ENCODE assay signal across 8 cellular contexts in the genomic region with DNA sequence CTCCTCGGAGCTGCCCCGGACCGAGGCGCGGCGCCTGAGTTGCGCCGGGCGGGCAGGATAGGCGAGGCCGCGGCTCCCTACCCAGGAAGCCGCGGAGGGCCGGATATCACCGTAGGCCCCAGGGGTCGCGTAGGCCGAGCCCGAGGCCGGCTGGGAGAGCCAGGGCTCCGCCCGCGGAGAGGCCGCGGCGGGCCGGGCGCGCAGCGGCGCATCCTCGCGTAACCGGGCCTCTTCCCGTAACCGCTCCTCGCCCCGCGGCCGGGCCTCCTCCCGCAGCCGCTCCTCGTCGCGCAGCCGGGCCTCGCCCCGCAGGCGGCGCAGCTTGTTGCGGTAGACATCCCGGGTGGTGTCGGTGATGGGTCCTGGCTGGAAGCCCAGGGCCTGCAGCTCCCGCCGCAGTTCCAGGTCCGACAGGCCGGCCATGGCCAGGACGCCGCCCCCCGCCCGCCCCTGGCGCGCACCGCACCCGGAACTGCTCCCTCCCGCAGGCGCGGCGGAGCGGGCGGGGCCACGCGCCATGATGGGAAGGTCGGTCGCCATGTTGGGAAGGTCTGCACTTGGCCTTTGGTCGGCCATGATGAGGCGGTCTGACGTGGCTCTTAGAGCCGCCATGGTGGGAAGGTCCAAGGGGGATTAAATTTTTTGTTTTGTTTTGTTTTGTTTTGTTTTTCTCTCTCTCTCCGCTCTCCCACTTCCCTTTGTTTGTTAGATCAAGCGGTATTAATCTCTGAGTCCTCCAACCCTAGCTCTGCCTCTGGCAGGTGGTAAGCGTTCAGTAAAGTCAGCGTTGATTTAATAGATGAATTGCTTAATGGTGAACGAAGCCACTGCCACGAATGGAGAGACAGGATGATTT. TPM values are rescaled to one million over a fixed set of nuclear protein-coding genes. Genes with fewer than 3 reads are reported as not detected.
A peak's percentile ranks its signal among the peaks of the same experiment; 100 is the strongest.
DNase-seq lines count a peak whose midpoint lies in the region; ATAC-seq and TF ChIP-seq lines count a peak whose summit lies in the region.

A gene (minus strand): TSS at position 437 of the 856 bp plus-strand sequence. CDS start 14 bp downstream, at position 423.

- TF ChIP-seq CTCF in LNCaP clone FGC (IDR thresholded peaks at IDR 0.05; ENCODE audit: control insufficient read depth, extremely low read depth, insufficient read depth) (no peak), RWPE2 (IDR thresholded peaks at IDR 0.05; ENCODE audit: poor library complexity, severe bottlenecking) (no peak)

- H3K9me3 ChIP-seq in RWPE2 (ENCODE audit: severe bottlenecking), result no peaks in the 10 kb centered on the region

- no peaks in the 10 kb centered on the region for H3K9me3 Mint-ChIP-seq in activated T-helper 2 cell treated with anti-CD3 and anti-CD28 coated beads, Interferon-gamma antibody, Interleukin-2, Interleukin-4, amounts not matched to agents 10 μg/mL and 5 μg/mL and 100 μg/mL, durations not matched to agents 14 hours and 24 hours and 36 hours
- no peaks in the 10 kb centered on the region for H3K9me3 Mint-ChIP-seq in natural killer cell treated with Interleukin-12 subunit alpha and Interleukin-12 subunit beta and Interleukin-15 and Interleukin-18, amount 100 ng/mL, for 72 hours

- H3K4me1 Mint-ChIP-seq in activated T-helper 2 cell treated with anti-CD3 and anti-CD28 coated beads, Interferon-gamma antibody, Interleukin-2, Interleukin-4, amounts not matched to agents 10 μg/mL and 5 μg/mL and 100 μg/mL, durations not matched to agents 14 hours and 24 hours and 36 hours (ENCODE audit: low read depth), result peaks cover 34% of the 10 kb centered on the region
- H3K4me1 Mint-ChIP-seq in natural killer cell treated with Interleukin-12 subunit alpha and Interleukin-12 subunit beta and Interleukin-15 and Interleukin-18, amount 100 ng/mL, for 72 hours (ENCODE audit: low read depth in 2 of 2), result peaks cover 42% of the 10 kb centered on the region in 2 donors

- peaks cover 36% of the 10 kb centered on the region for H3K36me3 Mint-ChIP-seq in activated T-helper 2 cell treated with anti-CD3 and anti-CD28 coated beads, Interferon-gamma antibody, Interleukin-2, Interleukin-4, amounts not matched to agents 10 μg/mL and 5 μg/mL and 100 μg/mL, durations not matched to agents 14 hours and 24 hours and 36 hours (ENCODE audit: low read depth)
- H3K36me3 Mint-ChIP-seq in natural killer cell treated with Interleukin-12 subunit alpha and Interleukin-12 subunit beta and Interleukin-15 and Interleukin-18, amount 100 ng/mL, for 72 hours, result peaks cover 7% of the 10 kb centered on the region

- peak within 1 kb of the TSS; percentile 96 for H3K27ac Mint-ChIP-seq in activated T-helper 2 cell treated with anti-CD3 and anti-CD28 coated beads, Interferon-gamma antibody, Interleukin-2, Interleukin-4, amounts not matched to agents 10 μg/mL and 5 μg/mL and 100 μg/mL, durations not matched to agents 14 hours and 24 hours and 36 hours
- H3K27ac Mint-ChIP-seq in natural killer cell treated with Interleukin-12 subunit alpha and Interleukin-12 subunit beta and Interleukin-15 and Interleukin-18, amount 100 ng/mL, for 72 hours, result peak within 1 kb of the TSS; percentile 94 to 96

- H3K36me3 ChIP-seq in RWPE2 (ENCODE audit: low read depth), result peaks cover 24% of the 10 kb centered on the region

- DNase-seq in Daoy (ENCODE audit: low read depth), result peak; percentile 99
- DNase-seq in GOT3 (lab: John Stamatoyannopoulos, UW), result peak; percentile 85
- peak; percentile 77 for DNase-seq in LNCaP clone FGC (ENCODE audit: low read depth)
- no peak for DNase-seq in RWPE2 (ENCODE audit: low spot score)
- peak; percentile 91 for DNase-seq in activated T-helper 2 cell treated with anti-CD3 and anti-CD28 coated beads, Interferon-gamma antibody, Interleukin-2, Interleukin-4, amounts not matched to agents 10 μg/mL and 5 μg/mL and 100 μg/mL, durations not matched to agents 14 hours and 24 hours and 36 hours (ENCODE audit: low spot score)
- DNase-seq in fibroblast of peridontal ligament (ENCODE audit: extremely low read depth), result peak; percentile 93
- peak; percentile 94 for DNase-seq in natural killer cell treated with Interleukin-12 subunit alpha and Interleukin-12 subunit beta and Interleukin-15 and Interleukin-18, amount 100 ng/mL, for 72 hours (ENCODE audit: low spot score)
- DNase-seq in stimulated activated naive CD4-positive, alpha-beta T cell treated with Interleukin-2 at 50 U/mL for 16 hours (lab: John Stamatoyannopoulos, UW), result peak; percentile 88

- peaks cover 14% of the 10 kb centered on the region for H3K4me1 ChIP-seq in RWPE2 (ENCODE audit: insufficient read depth, poor library complexity, severe bottlenecking)

- ATAC-seq in RWPE2 (ENCODE audit: low read depth), result peak; percentile 88
- peak; percentile 93 to 96 for ATAC-seq in natural killer cell treated with Interleukin-12 subunit alpha and Interleukin-12 subunit beta and Interleukin-15 and Interleukin-18, amount 100 ng/mL, for 72 hours

- H3K27me3 Mint-ChIP-seq in activated T-helper 2 cell treated with anti-CD3 and anti-CD28 coated beads, Interferon-gamma antibody, Interleukin-2, Interleukin-4, amounts not matched to agents 10 μg/mL and 5 μg/mL and 100 μg/mL, durations not matched to agents 14 hours and 24 hours and 36 hours (ENCODE audit: low read depth), result peaks cover 7% of the 10 kb centered on the region
- peaks cover 0 to 5% of the 10 kb centered on the region in 2 donors for H3K27me3 Mint-ChIP-seq in natural killer cell treated with Interleukin-12 subunit alpha and Interleukin-12 subunit beta and Interleukin-15 and Interleukin-18, amount 100 ng/mL, for 72 hours

- no peaks in the 10 kb centered on the region for H3K27me3 ChIP-seq in RWPE2 (ENCODE audit: insufficient read depth, poor library complexity, severe bottlenecking)

- H3K27ac ChIP-seq in RWPE2 (ENCODE audit: poor library complexity, severe bottlenecking), result peak within 1 kb of the TSS; percentile 83

- intact Hi-C loops in activated T-helper 2 cell treated with anti-CD3 and anti-CD28 coated beads, Interferon-gamma antibody, Interleukin-2, Interleukin-4, amounts not matched to agents 10 μg/mL and 5 μg/mL and 100 μg/mL, durations not matched to agents 14 hours and 24 hours and 36 hours (cut with micrococcal nuclease), result loop anchor here (2.0 to 5.0 kb wide), 2 partner anchors 78 to 113 kb away; a partner anchor contains a TSS

- H3K4me3 ChIP-seq in LNCaP clone FGC (ENCODE audit: low read depth, low read length) (peak within 1 kb of the TSS; percentile 67), RWPE2 (ENCODE audit: severe bottlenecking) (peak within 1 kb of the TSS; percentile 89)

- peak within 1 kb of the TSS; percentile 92 for H3K4me3 Mint-ChIP-seq in activated T-helper 2 cell treated with anti-CD3 and anti-CD28 coated beads, Interferon-gamma antibody, Interleukin-2, Interleukin-4, amounts not matched to agents 10 μg/mL and 5 μg/mL and 100 μg/mL, durations not matched to agents 14 hours and 24 hours and 36 hours (ENCODE audit: low read depth)
- peak within 1 kb of the TSS; percentile 97 for H3K4me3 Mint-ChIP-seq in natural killer cell treated with Interleukin-12 subunit alpha and Interleukin-12 subunit beta and Interleukin-15 and Interleukin-18, amount 100 ng/mL, for 72 hours

RNA-seq across cellular contexts. Expression of the gene that starts here (rescaled TPM):
- total RNA-seq in Daoy (2014; rRNA removed; shearing (Covaris generic)), result 63.3 and 71.0 TPM in 2 replicates
- total RNA-seq in activated T-helper 2 cell treated with anti-CD3 and anti-CD28 coated beads, Interferon-gamma antibody, Interleukin-2, Interleukin-4, amounts not matched to agents 10 μg/mL and 5 μg/mL and 100 μg/mL, durations not matched to agents 14 hours and 24 hours and 36 hours, result 61.7 and 66.2 TPM in 2 replicates
- total RNA-seq in natural killer cell treated with Interleukin-12 subunit alpha and Interleukin-12 subunit beta and Interleukin-15 and Interleukin-18, amount 100 ng/mL, for 72 hours, result 10 to 100 TPM; 62.1 to 67.6 TPM
